ENCODE assay signal across 15 cellular contexts in genomic region chr11:130611791-130612251, GRCh38.
DNase-seq lines count a peak whose midpoint lies in the region; ATAC-seq and TF ChIP-seq lines count a peak whose summit lies in the region.
"Had no signal": no experiment of that assay in that cellular context is flagged by ENCODE, and none has a peak within 500 bp of the region (broad histone marks: within the 10 kb centered on the region; RNA-seq: fewer than 3 reads in every experiment).

No MANE protein-coding gene starts in this region.

- no peaks in the 10 kb centered on the region for H3K27me3 ChIP-seq in IMR-90 (ENCODE audit: control insufficient read depth, insufficient read depth, low read length)
- H3K27me3 ChIP-seq in brain microvascular endothelial cell (replicated peaks): no peaks in the 10 kb centered on the region
- H3K27me3 ChIP-seq: BLaER1, body of pancreas, vagina had no signal

- no peak overlapping the region for H3K9ac ChIP-seq in IMR-90 (ENCODE audit: low read depth, low read length)
- H3K9ac ChIP-seq: BLaER1 had no signal

- CTCF ChIA-PET in AG04449 (lab: Yijun Ruan, JAX): interaction anchor here (0.9 to 1.5 kb wide), 3 partner anchors 136 to 248 kb away, joined by 3 to 4 read pairs (median 4); no protein-coding TSS in a partner anchor
- CTCF ChIA-PET in IMR-90 (lab: Yijun Ruan, JAX): no interaction called here

- no CpG with 5 or more reads among the region's 5 CpGs for WGBS in IMR-90 (ENCODE audit: extremely low coverage in 2 of 2, insufficient read length in 1 of 2), 2 experiments

- TF ChIP-seq POLR2A in IMR-90 (IDR thresholded peaks at IDR 0.05; ENCODE audit: low read depth, low read length): no peak

- peak overlapping the region; percentile 99 for H2BK20ac ChIP-seq in IMR-90 (ENCODE audit: low read depth, low read length)

- no peaks in the 10 kb centered on the region for H3K36me3 ChIP-seq in IMR-90 (ENCODE audit: control insufficient read depth, insufficient read depth, low read length)
- H3K36me3 ChIP-seq in brain microvascular endothelial cell (replicated peaks): no peaks in the 10 kb centered on the region
- H3K36me3 ChIP-seq: BLaER1, vagina had no signal

- no peak for TF ChIP-seq CTCF in AG04449 (IDR thresholded peaks at IDR 0.05; ENCODE audit: insufficient read depth, low read length, missing control alignments)
- no peak for TF ChIP-seq CTCF in IMR-90 (conservative IDR thresholded peaks at IDR 0.05; ENCODE audit: low read depth, low read length)
- TF ChIP-seq CTCF in brain microvascular endothelial cell (IDR thresholded peaks at IDR 0.05; ENCODE audit: low read depth, low read length, missing control alignments): no peak

- peak overlapping the region; percentile 85 for H2AFZ ChIP-seq in IMR-90 (replicated peaks; ENCODE audit: low read length, poor library complexity)

- H2AK5ac ChIP-seq in IMR-90 (ENCODE audit: low read depth, low read length): peak overlapping the region; percentile 98

- peak overlapping the region; percentile 62 for H3K18ac ChIP-seq in IMR-90 (ENCODE audit: low read depth, low read length)

- H3K79me1 ChIP-seq in IMR-90 (ENCODE audit: low read depth in 1 of 2, low read length in 2 of 2): no peaks in the 10 kb centered on the region

- H3K4me1 ChIP-seq in IMR-90 (ENCODE audit: control insufficient read depth, insufficient read depth, low read length): peaks cover 20% of the 10 kb centered on the region
- H3K4me1 ChIP-seq: body of pancreas had no signal

- peak overlapping the region; percentile 79; the same call in 1 of the 2 replicates for H3K23ac ChIP-seq in IMR-90 (ENCODE audit: low read depth, low read length)

- peak; percentile 20 for TF ChIP-seq RAD21 in IMR-90 (IDR thresholded peaks at IDR 0.05; ENCODE audit: low read length)

- H3K9me3 ChIP-seq in IMR-90 (ENCODE audit: control insufficient read depth, insufficient read depth, low read length): no peaks in the 10 kb centered on the region
- H3K9me3 ChIP-seq: BLaER1, body of pancreas, vagina had no signal

- peaks cover 23% of the 10 kb centered on the region for H3K9me1 ChIP-seq in IMR-90 (ENCODE audit: insufficient read depth, low read length)

- DNase-seq in AG04449 (ENCODE audit: low read depth, low spot score): peak; percentile 61
- DNase-seq in IMR-90: peak; percentile 88
- peak; percentile 66 for DNase-seq in brain microvascular endothelial cell
- peak; percentile 97 for DNase-seq in kidney tubule cell (ENCODE audit: low spot score)
- no peak for DNase-seq in AML-193 (lab: John Stamatoyannopoulos, UW)
- no peak for DNase-seq in stimulated activated naive CD4-positive, alpha-beta T cell treated with Interleukin-2 at 50 U/mL for 16 hours (lab: John Stamatoyannopoulos, UW)
- DNase-seq in GOT3 (lab: John Stamatoyannopoulos, UW): no peak
- DNase-seq in retina: no peak
- DNase-seq: activated B cell treated with CpG ODN at 0.5 μM for 24 hours; body of pancreas; naive thymus-derived CD8-positive, alpha-beta T cell; SIG-M5 had no signal

- H3K27ac ChIP-seq in IMR-90 (ENCODE audit: insufficient read depth, low read length): peak overlapping the region; percentile 68
- peak overlapping the region; percentile 53 for H3K27ac ChIP-seq in brain microvascular endothelial cell
- H3K27ac ChIP-seq: BLaER1, body of pancreas had no signal

- in situ Hi-C loops in IMR-90 (cut with MboI; ENCODE audit: low sequenced_read_pairs): no loop called here
- in situ Hi-C loops in brain microvascular endothelial cell (cut with HindIII; ENCODE audit: low pct_ligation_motif_present, low sequenced_read_pairs): no loop called here

- POLR2A ChIA-PET in AG04449 (lab: Yijun Ruan, JAX): interaction anchor here (0.6 kb wide), 1 partner anchor 22 kb away, joined by 3 read pairs; no protein-coding TSS in a partner anchor
- POLR2A ChIA-PET in IMR-90 (lab: Charles Lee; ENCODE audit: unreplicated experiment): no interaction called here

- peak overlapping the region; percentile 77 for H3K14ac ChIP-seq in IMR-90 (replicated peaks; ENCODE audit: low read depth, low read length)

- peak; percentile 92 for ATAC-seq in IMR-90 (ENCODE audit: low read depth)
- ATAC-seq: body of pancreas; esophagus mucosa; naive thymus-derived CD8-positive, alpha-beta T cell had no signal

- BruUV-seq in IMR-90 (replicated peaks; lab: Mats Ljungman, UMichigan): no TSS peak

- intact Hi-C loops in IMR-90 (cut with micrococcal nuclease): loop anchor here (1.0 kb wide), 1 partner anchor 11 kb away; no protein-coding TSS in a partner anchor

- peak overlapping the region; percentile 95 for H2BK120ac ChIP-seq in IMR-90 (ENCODE audit: low read depth, low read length)

- peak overlapping the region; percentile 68 for H2AK9ac ChIP-seq in IMR-90 (replicated peaks; ENCODE audit: low read depth, low read length, poor library complexity)

- no peak overlapping the region for H3K4me3 ChIP-seq in AG04449 (ENCODE audit: low read depth, low read length)
- H3K4me3 ChIP-seq in IMR-90 (ENCODE audit: insufficient read depth, low read depth, low read length): no peak overlapping the region
- no peak overlapping the region for H3K4me3 ChIP-seq in brain microvascular endothelial cell (ENCODE audit: low read depth, low read length)
- H3K4me3 ChIP-seq: BLaER1, body of pancreas, vagina had no signal

- peak overlapping the region; percentile 81; the same call in 1 of the 2 replicates for H3K56ac ChIP-seq in IMR-90 (ENCODE audit: extremely low read depth, insufficient read depth, low read length)

- H4K5ac ChIP-seq in IMR-90 (ENCODE audit: low read depth, low read length): peak overlapping the region; percentile 44; the same call in 1 of the 2 replicates

- H4K20me1 ChIP-seq in IMR-90 (ENCODE audit: insufficient read depth, low read length): no peaks in the 10 kb centered on the region
- H4K20me1 ChIP-seq: BLaER1 had no signal

- dilution Hi-C loops in IMR-90 (cut with HindIII; ENCODE audit: low sequenced_read_pairs, unreplicated experiment): no loop called here

- H2BK15ac ChIP-seq in IMR-90 (ENCODE audit: low read depth, low read length): peak overlapping the region; percentile 92

- peak overlapping the region in 1 of 2 experiments; percentile 88; a peak in 3 of 4 replicates for H4K8ac ChIP-seq in IMR-90 (ENCODE audit: low read depth in 2 of 2, low read length in 2 of 2)

- peak overlapping the region; percentile 90 for H4K91ac ChIP-seq in IMR-90 (ENCODE audit: insufficient read depth, low read depth, low read length)

- peak overlapping the region; percentile 93 for H2BK5ac ChIP-seq in IMR-90 (ENCODE audit: low read depth, low read length, poor library complexity, severe bottlenecking)

- H3K4ac ChIP-seq in IMR-90 (ENCODE audit: low read depth, low read length): peak overlapping the region; percentile 93

- H3K4me2 ChIP-seq in IMR-90 (ENCODE audit: low read depth, low read length): peak overlapping the region; percentile 44; the same call in 1 of the 2 replicates
- H3K4me2 ChIP-seq: BLaER1 had no signal

TF ChIP-seq in IMR-90, 13 proteins besides CTCF, POLR2A, EP300 and RAD21:
- TF ChIP-seq BHLHE40 (IDR thresholded peaks at IDR 0.05; ENCODE audit: low read depth, low read length) (peak; percentile 77), CHD1 (IDR thresholded peaks at IDR 0.05; ENCODE audit: low read depth, low read length) (no peak), FOS (IDR thresholded peaks at IDR 0.05; ENCODE audit: low read depth, low read length) (peak; percentile 99), RCOR1 (IDR thresholded peaks at IDR 0.05; ENCODE audit: insufficient replicate concordance, low read length) (no peak), SMC3 (IDR thresholded peaks at IDR 0.05; ENCODE audit: low read depth, low read length) (0 out of 2 replicates have a peak, but pooled peaks have one; percentile 16), ELK1 (IDR thresholded peaks at IDR 0.05; ENCODE audit: borderline replicate concordance, low read depth, low read length) (no peak), CEBPB (IDR thresholded peaks at IDR 0.05; ENCODE audit: low read depth, low read length) (peak; percentile 67), NFE2L2 (IDR thresholded peaks at IDR 0.05; ENCODE audit: low read depth, low read length) (no peak)

Comparison
In these comparisons a context has a peak if more than half of its experiments do, and no peak if none do; other contexts are left out.
1. DNase-seq: peak in AG04449 (single experiment), IMR-90 (single experiment), brain microvascular endothelial cell (single experiment) and kidney tubule cell (single experiment); none in AML-193 (0 of 2), stimulated activated naive CD4-positive, alpha-beta T cell treated with Interleukin-2 at 50 U/mL for 16 hours (single experiment), GOT3 (single experiment) and retina (single experiment).